Comparison of ENCODE assay signal across 1 cellular context in genomic region chr17:50361561-50362480, GRCh38.
TF ChIP-seq lines count a peak whose summit lies in the region.

No MANE protein-coding gene starts in this region.

TF ChIP-seq in K562, 482 proteins besides CTCF, POLR2A, EP300 and RAD21 (continued from another document and continues in another):
- TF ChIP-seq HOMEZ (CRISPR knock-in tag; IDR thresholded peaks at IDR 0.05) (no peak), ZBTB5 (IDR thresholded peaks at IDR 0.05) (no peak), PTBP1 (IDR thresholded peaks at IDR 0.05; ENCODE audit: low read depth, low read length) (no peak), YBX1 (IDR thresholded peaks at IDR 0.05) (no peak), NRF1 (conservative IDR thresholded peaks at IDR 0.05 in 1 of 2, IDR thresholded peaks at IDR 0.05 in 1 of 2) (peak; percentile 52; a peak in 3 of 4 replicates), ZNF699 (CRISPR knock-in tag; IDR thresholded peaks at IDR 0.05; ENCODE audit: insufficient replicate concordance) (no peak), NBN (IDR thresholded peaks at IDR 0.05; ENCODE audit: low read depth) (peak; percentile 74; the same call in 1 of the 2 replicates), STAG1 (CRISPR knock-in tag; IDR thresholded peaks at IDR 0.05; ENCODE audit: borderline replicate concordance) (no peak), TGIF2 (CRISPR knock-in tag; IDR thresholded peaks at IDR 0.05) (no peak), MLLT1 (IDR thresholded peaks at IDR 0.05) (peak in 1 of 2 experiments; percentile 67; a peak in 2 of 4 replicates), SUPT5H (IDR thresholded peaks at IDR 0.05) (no peak), ETS1 (conservative IDR thresholded peaks at IDR 0.05; ENCODE audit: control insufficient read depth, low read depth, low read length) (peak; percentile 31; the same call in 1 of the 2 replicates), TEAD4 (IDR thresholded peaks at IDR 0.05; ENCODE audit: low read length) (peak; percentile 90), TEAD4 (CRISPR knock-in tag; IDR thresholded peaks at IDR 0.05; ENCODE audit: borderline replicate concordance) (peak; percentile 65; the same call in 1 of the 2 replicates), ZNF780A (CRISPR knock-in tag; IDR thresholded peaks at IDR 0.05) (no peak), ZNF431 (CRISPR knock-in tag; IDR thresholded peaks at IDR 0.05) (no peak), ILK (tag; IDR thresholded peaks at IDR 0.05; ENCODE audit: borderline replicate concordance, low read depth) (no peak), RBM17 (IDR thresholded peaks at IDR 0.05; ENCODE audit: borderline replicate concordance, low read depth, low read length) (no peak), NFIC (IDR thresholded peaks at IDR 0.05) (peak; percentile 82), FUS (optimal IDR thresholded peaks at IDR 0.05; ENCODE audit: low read depth, low read length) (no peak), PHB (CRISPR knock-in tag; IDR thresholded peaks at IDR 0.05) (no peak), CHD4 (IDR thresholded peaks at IDR 0.05; ENCODE audit: insufficient read depth, insufficient replicate concordance, low read depth, low read length, poor library complexity, severe bottlenecking) (no peak), ZNF384 (IDR thresholded peaks at IDR 0.05; ENCODE audit: low read depth, low read length) (no peak), MAZ (CRISPR knock-in tag; conservative IDR thresholded peaks at IDR 0.05 in 1 of 2, IDR thresholded peaks at IDR 0.05 in 1 of 2) (peak; percentile 49 to 60; a peak in 2 of 4 replicates), STAT5B (CRISPR knock-in tag; IDR thresholded peaks at IDR 0.05) (no peak), CBFA2T2 (conservative IDR thresholded peaks at IDR 0.05) (peak; percentile 95), SMC3 (conservative IDR thresholded peaks at IDR 0.05; ENCODE audit: insufficient read depth, low read depth, low read length) (peak; percentile 67), MCM5 (IDR thresholded peaks at IDR 0.05; ENCODE audit: low read depth) (no peak), TAF15 (IDR thresholded peaks at IDR 0.05; ENCODE audit: low read depth, low read length) (no peak), ZBTB8A (IDR thresholded peaks at IDR 0.05; ENCODE audit: partially characterized antibody) (no peak), ZBTB17 (CRISPR knock-in tag; IDR thresholded peaks at IDR 0.05) (no peak), MXD1 (CRISPR knock-in tag; IDR thresholded peaks at IDR 0.05; ENCODE audit: borderline replicate concordance, poor library complexity, severe bottlenecking) (no peak), DIDO1 (tag; IDR thresholded peaks at IDR 0.05; ENCODE audit: low read depth) (no peak), NFXL1 (CRISPR knock-in tag; IDR thresholded peaks at IDR 0.05) (no peak), SIN3B (IDR thresholded peaks at IDR 0.05; ENCODE audit: low read depth) (no peak), SFPQ (IDR thresholded peaks at IDR 0.05; ENCODE audit: low read depth, low read length) (no peak), NUFIP1 (IDR thresholded peaks at IDR 0.05; ENCODE audit: partially characterized antibody) (no peak), CREB3L1 (IDR thresholded peaks at IDR 0.05; ENCODE audit: borderline replicate concordance, low read depth) (peak; percentile 94)
- TF ChIP-seq, protein P1, sequence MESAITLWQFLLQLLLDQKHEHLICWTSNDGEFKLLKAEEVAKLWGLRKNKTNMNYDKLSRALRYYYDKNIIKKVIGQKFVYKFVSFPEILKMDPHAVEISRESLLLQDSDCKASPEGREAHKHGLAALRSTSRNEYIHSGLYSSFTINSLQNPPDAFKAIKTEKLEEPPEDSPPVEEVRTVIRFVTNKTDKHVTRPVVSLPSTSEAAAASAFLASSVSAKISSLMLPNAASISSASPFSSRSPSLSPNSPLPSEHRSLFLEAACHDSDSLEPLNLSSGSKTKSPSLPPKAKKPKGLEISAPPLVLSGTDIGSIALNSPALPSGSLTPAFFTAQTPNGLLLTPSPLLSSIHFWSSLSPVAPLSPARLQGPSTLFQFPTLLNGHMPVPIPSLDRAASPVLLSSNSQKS (CRISPR knock-in tag; IDR thresholded peaks at IDR 0.05), result no peak
- TF ChIP-seq, protein P2, sequence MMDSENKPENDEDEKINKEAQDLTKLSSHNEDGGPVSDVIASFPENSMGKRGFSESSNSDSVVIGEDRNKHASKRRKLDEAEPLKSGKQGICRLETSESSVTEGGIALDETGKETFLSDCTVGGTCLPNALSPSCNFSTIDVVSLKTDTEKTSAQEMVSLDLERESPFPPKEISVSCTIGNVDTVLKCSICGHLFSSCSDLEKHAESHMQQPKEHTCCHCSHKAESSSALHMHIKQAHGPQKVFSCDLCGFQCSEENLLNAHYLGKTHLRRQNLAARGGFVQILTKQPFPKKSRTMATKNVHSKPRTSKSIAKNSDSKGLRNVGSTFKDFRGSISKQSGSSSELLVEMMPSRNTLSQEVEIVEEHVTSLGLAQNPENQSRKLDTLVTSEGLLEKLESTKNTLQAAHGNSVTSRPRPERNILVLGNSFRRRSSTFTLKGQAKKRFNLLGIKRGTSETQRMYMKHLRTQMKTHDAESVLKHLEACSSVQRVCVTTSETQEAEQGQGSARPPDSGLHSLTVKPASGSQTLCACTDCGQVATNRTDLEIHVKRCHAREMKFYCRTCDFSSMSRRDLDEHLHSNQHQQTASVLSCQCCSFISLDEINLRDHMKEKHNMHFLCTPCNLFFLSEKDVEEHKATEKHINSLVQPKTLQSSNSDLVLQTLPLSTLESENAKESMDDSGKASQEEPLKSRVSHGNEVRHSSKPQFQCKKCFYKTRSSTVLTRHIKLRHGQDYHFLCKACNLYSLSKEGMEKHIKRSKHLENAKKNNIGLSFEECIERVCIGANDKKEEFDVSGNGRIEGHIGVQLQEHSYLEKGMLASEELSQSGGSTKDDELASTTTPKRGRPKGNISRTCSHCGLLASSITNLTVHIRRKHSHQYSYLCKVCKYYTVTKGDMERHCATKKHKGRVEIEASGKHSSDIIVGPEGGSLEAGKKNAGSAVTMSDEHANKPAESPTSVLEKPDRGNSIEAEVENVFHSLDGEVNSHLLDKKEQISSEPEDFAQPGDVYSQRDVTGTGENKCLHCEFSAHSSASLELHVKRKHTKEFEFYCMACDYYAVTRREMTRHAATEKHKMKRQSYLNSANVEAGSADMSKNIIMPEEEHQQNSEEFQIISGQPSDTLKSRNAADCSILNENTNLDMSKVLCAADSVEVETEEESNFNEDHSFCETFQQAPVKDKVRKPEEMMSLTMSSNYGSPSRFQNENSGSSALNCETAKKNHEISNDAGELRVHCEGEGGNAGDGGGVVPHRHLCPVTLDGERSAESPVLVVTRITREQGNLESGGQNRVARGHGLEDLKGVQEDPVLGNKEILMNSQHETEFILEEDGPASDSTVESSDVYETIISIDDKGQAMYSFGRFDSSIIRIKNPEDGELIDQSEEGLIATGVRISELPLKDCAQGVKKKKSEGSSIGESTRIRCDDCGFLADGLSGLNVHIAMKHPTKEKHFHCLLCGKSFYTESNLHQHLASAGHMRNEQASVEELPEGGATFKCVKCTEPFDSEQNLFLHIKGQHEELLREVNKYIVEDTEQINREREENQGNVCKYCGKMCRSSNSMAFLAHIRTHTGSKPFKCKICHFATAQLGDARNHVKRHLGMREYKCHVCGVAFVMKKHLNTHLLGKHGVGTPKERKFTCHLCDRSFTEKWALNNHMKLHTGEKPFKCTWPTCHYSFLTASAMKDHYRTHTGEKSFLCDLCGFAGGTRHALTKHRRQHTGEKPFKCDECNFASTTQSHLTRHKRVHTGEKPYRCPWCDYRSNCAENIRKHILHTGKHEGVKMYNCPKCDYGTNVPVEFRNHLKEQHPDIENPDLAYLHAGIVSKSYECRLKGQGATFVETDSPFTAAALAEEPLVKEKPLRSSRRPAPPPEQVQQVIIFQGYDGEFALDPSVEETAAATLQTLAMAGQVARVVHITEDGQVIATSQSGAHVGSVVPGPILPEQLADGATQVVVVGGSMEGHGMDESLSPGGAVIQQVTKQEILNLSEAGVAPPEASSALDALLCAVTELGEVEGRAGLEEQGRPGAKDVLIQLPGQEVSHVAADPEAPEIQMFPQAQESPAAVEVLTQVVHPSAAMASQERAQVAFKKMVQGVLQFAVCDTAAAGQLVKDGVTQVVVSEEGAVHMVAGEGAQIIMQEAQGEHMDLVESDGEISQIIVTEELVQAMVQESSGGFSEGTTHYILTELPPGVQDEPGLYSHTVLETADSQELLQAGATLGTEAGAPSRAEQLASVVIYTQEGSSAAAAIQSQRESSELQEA (IDR thresholded peaks at IDR 0.05; ENCODE audit: low read depth), result no peak
